ENCODE assay signal across 8 cellular contexts in the genomic region with DNA sequence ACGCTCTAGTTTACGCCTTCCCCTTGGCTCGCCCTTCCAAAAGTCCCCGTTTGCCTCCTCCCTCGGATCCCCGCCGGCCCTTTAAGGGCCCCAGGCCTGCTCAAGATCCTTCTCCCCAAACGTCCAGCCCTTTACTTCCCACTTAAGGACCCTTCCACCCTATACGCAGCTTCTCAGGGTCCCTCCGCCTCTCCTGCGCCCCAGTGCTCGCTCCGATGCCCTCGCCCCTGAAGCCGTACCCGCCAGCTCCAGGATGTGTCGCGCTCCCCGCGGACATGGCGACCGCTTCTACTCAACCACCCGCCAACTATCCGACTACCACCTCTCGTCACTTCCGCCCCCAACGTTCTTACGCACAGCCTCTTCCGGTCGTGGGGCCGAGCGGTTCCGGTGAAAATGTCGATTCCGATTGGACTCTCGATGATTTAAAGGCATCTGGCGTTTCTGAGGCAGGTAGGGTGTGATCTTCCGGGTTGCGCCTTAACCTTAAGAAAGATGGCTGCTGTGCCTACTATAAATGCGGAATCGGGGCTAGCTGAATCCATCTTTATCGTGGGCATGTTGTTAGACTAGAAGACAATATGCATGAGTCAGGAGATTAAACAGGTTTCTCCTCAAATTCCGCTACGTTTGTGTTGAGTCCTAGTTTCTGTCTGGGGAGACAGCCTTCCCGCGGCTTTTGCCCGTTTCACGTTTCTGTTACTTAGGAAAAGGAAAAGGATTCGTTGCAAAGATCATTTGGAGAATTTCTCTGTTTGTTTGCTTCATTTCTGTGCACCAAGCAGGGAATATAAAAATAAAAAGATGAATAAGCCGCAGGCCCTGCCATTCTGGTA. TPM values are rescaled to one million over a fixed set of nuclear protein-coding genes. Genes with fewer than 3 reads are reported as not detected.
DNase-seq lines count a peak whose midpoint lies in the region; ATAC-seq and TF ChIP-seq lines count a peak whose summit lies in the region.

A gene (minus strand): TSS at position 317 of the 836 bp plus-strand sequence. CDS start 40 bp downstream, at position 277.

- H3K27ac ChIP-seq in OCI-LY3 (ENCODE audit: low read length), result peak within 1 kb of the TSS; percentile 79

- peak; percentile 20; the same call in 1 of the 2 replicates for TF ChIP-seq CTCF in OCI-LY3 (IDR thresholded peaks at IDR 0.05; ENCODE audit: low read depth, low read length)
- no peak for TF ChIP-seq CTCF in epithelial cell of esophagus (IDR thresholded peaks at IDR 0.05; ENCODE audit: insufficient read depth, low read depth, low read length, missing control alignments)

- H4K20me1 ChIP-seq in OCI-LY3 (ENCODE audit: insufficient read depth, low read length), result peaks cover 33% of the 10 kb centered on the region

- H3K9me3 ChIP-seq in OCI-LY3 (ENCODE audit: insufficient read depth, low read length) (no peaks in the 10 kb centered on the region), mononuclear cell (ENCODE audit: low read depth, low read length) (no peaks in the 10 kb centered on the region)

- H3K79me2 ChIP-seq in OCI-LY3 (ENCODE audit: low read length), result peaks cover 55% of the 10 kb centered on the region

- peaks cover 39% of the 10 kb centered on the region for H3K36me3 ChIP-seq in OCI-LY3 (replicated peaks; ENCODE audit: low read depth, low read length)

- peak; percentile 88 for ATAC-seq in GM21515 (IDR thresholded peaks at IDR 0.05; ENCODE audit: unreplicated experiment)

- H3K4me1 ChIP-seq in OCI-LY3 (ENCODE audit: low read length) (peaks cover 30% of the 10 kb centered on the region), mononuclear cell (ENCODE audit: insufficient read depth, low read length) (peaks cover 49% of the 10 kb centered on the region)

- H2AFZ ChIP-seq in OCI-LY3 (ENCODE audit: low read depth, low read length), result peak within 1 kb of the TSS; percentile 75

- H3K4me2 ChIP-seq in OCI-LY3 (ENCODE audit: low read length), result peak within 1 kb of the TSS; percentile 94

- H3K9ac ChIP-seq in OCI-LY3 (ENCODE audit: low read length), result peak within 1 kb of the TSS; percentile 95

- DNase-seq in DMS 273 treated with DMSO at 0.1 percent for 48 hours (lab: John Stamatoyannopoulos, UW) (peak; percentile 97), HuH-7 (ENCODE audit: low spot score) (peak; percentile 94), epithelial cell of esophagus (ENCODE audit: low read depth) (peak; percentile 100)
- DNase-seq in activated CD8-positive, alpha-beta memory T cell treated with anti-CD3 and anti-CD28 coated beads, Interleukin-2, amount 50 U/mL, for 48 hours, result peak; percentile 92
- DNase-seq in stimulated activated CD8-positive, alpha-beta memory T cell treated with anti-CD3 and anti-CD28 coated beads, Interleukin-4, amount 100 ng/mL, for 24 hours (ENCODE audit: low read depth), result peak; percentile 84

- H3K27me3 ChIP-seq in OCI-LY3 (ENCODE audit: low read depth, low read length) (no peaks in the 10 kb centered on the region), mononuclear cell (ENCODE audit: insufficient read depth, low read length) (no peaks in the 10 kb centered on the region)

- peak within 1 kb of the TSS; percentile 87 for H3K4me3 ChIP-seq in OCI-LY3 (ENCODE audit: low read length)
- peak within 1 kb of the TSS; percentile 99 for H3K4me3 ChIP-seq in epithelial cell of esophagus (ENCODE audit: low read length)
- H3K4me3 ChIP-seq in mononuclear cell (ENCODE audit: low read length), result peak within 1 kb of the TSS; percentile 77

RNA-seq across cellular contexts. Expression of the gene that starts here (rescaled TPM):
- 38.1 TPM for total RNA-seq in mononuclear cell

Comparison
In these comparisons a context has a peak if more than half of its experiments do, and no peak if none do; other contexts are left out.
1. Peak in every context shown above with its lines: DNase-seq, ATAC-seq, H3K4me3 ChIP-seq and H3K27ac ChIP-seq.